29 cellular contexts compared by ENCODE assay signal in the genomic region with DNA sequence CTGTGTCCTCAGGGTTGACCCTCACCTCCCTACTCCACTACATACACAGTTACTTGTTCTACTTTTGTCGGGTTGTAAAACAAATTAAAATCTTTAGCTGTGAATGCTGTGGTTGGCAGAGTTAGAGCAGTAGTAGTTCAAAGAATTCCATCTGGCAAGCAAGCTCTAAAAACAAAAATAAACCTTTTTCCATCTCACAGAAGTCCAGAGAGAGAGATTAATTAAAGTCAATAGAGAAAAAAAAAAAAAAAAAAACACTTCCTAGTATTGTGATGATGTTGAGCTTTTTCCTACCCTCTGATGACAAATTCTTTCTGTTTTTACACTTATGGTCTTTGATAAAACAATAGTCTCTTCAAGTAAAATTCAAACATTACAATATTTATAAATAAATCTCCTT.
DNase-seq lines count a peak whose midpoint lies in the region; ATAC-seq, FAIRE-seq and TF ChIP-seq lines count a peak whose summit lies in the region.
"Had no signal": no experiment of that assay in that cellular context is flagged by ENCODE, and none has a peak within 500 bp of the region (broad histone marks: within the 10 kb centered on the region; RNA-seq: fewer than 3 reads in every experiment).

No MANE protein-coding gene starts in this region.

- H3K4me2 ChIP-seq in astrocyte (ENCODE audit: low read length) = no peak overlapping the region
- H3K4me2 ChIP-seq: BLaER1 had no signal

- ATAC-seq in right cardiac atrium = peak; percentile 19 to 79

- no peaks in the 10 kb centered on the region for H3K36me3 Mint-ChIP-seq in astrocyte (ENCODE audit: low read depth, unreplicated experiment)
- H3K36me3 Mint-ChIP-seq in endothelial cell (ENCODE audit: low read depth, unreplicated experiment) = peaks cover 16% of the 10 kb centered on the region
- H3K36me3 Mint-ChIP-seq: CD14-positive monocyte; CD4-positive, alpha-beta memory T cell; CD4-positive, CD25-positive, alpha-beta regulatory T cell; CD8-positive, alpha-beta memory T cell had no signal

- no peaks in the 10 kb centered on the region for H4K20me1 ChIP-seq in astrocyte (ENCODE audit: insufficient read depth, low read length)
- H4K20me1 ChIP-seq: BLaER1 had no signal

- H3K4me1 ChIP-seq in right cardiac atrium (ENCODE audit: control insufficient read depth, insufficient read depth, low read length) (no peaks in the 10 kb centered on the region), left ventricle myocardium inferior (peaks cover 8% of the 10 kb centered on the region), astrocyte (ENCODE audit: insufficient read depth, low read length) (no peaks in the 10 kb centered on the region)
- H3K4me1 ChIP-seq: BE2C, BLaER1 had no signal

- H3K27ac Mint-ChIP-seq in astrocyte (ENCODE audit: unreplicated experiment) (no peak overlapping the region), endothelial cell (ENCODE audit: unreplicated experiment) (peak overlapping the region; percentile 62)
- H3K27ac Mint-ChIP-seq: CD14-positive monocyte; CD4-positive, alpha-beta memory T cell; CD4-positive, CD25-positive, alpha-beta regulatory T cell; CD8-positive, alpha-beta memory T cell had no signal

- H3K4me1 Mint-ChIP-seq in astrocyte (ENCODE audit: low read depth, unreplicated experiment) = peaks cover 7% of the 10 kb centered on the region
- H3K4me1 Mint-ChIP-seq in endothelial cell (ENCODE audit: unreplicated experiment) = peaks cover 10% of the 10 kb centered on the region
- H3K4me1 Mint-ChIP-seq: CD14-positive monocyte; CD4-positive, alpha-beta memory T cell; CD4-positive, CD25-positive, alpha-beta regulatory T cell; CD8-positive, alpha-beta memory T cell had no signal

- 13% methylated on average over 1 of the region's 1 CpG for WGBS in right cardiac atrium

- H3K27me3 ChIP-seq in right cardiac atrium (ENCODE audit: control insufficient read depth, insufficient read depth) = no peaks in the 10 kb centered on the region
- no peaks in the 10 kb centered on the region for H3K27me3 ChIP-seq in left ventricle myocardium inferior (ENCODE audit: low read depth)
- no peaks in the 10 kb centered on the region for H3K27me3 ChIP-seq in astrocyte (ENCODE audit: insufficient read depth, low read length)
- H3K27me3 ChIP-seq: BE2C, BLaER1 had no signal

- H3K27me3 Mint-ChIP-seq in astrocyte (ENCODE audit: low read depth, unreplicated experiment) (no peaks in the 10 kb centered on the region), endothelial cell (ENCODE audit: unreplicated experiment) (no peaks in the 10 kb centered on the region)
- H3K27me3 Mint-ChIP-seq: CD4-positive, alpha-beta memory T cell; CD4-positive, CD25-positive, alpha-beta regulatory T cell; CD8-positive, alpha-beta memory T cell had no signal

- H2AFZ ChIP-seq in astrocyte (ENCODE audit: low read depth, low read length) = no peak overlapping the region

- no peak overlapping the region for H3K9ac ChIP-seq in astrocyte (ENCODE audit: low read length)
- H3K9ac ChIP-seq: BLaER1 had no signal

- H3K9me3 ChIP-seq in right cardiac atrium (ENCODE audit: control insufficient read depth, low read length) (no peaks in the 10 kb centered on the region), left ventricle myocardium inferior (replicated peaks) (peaks cover 7% of the 10 kb centered on the region), astrocyte (ENCODE audit: insufficient read depth, low read depth, low read length) (no peaks in the 10 kb centered on the region)
- H3K9me3 ChIP-seq: BE2C had no signal

- no peak for TF ChIP-seq CTCF in left ventricle myocardium inferior (IDR thresholded peaks at IDR 0.05; ENCODE audit: borderline replicate concordance)
- no peak for TF ChIP-seq CTCF in astrocyte (IDR thresholded peaks at IDR 0.05; ENCODE audit: insufficient read depth, low read depth, low read length)
- TF ChIP-seq CTCF in endothelial cell (IDR thresholded peaks at IDR 0.05; ENCODE audit: unreplicated experiment) = no peak

- intact Hi-C loops in right cardiac atrium (cut with DNase I) = no loop called here
- intact Hi-C loops in left ventricle myocardium inferior (cut with micrococcal nuclease) = no loop called here

- H3K4me3 Mint-ChIP-seq in astrocyte (ENCODE audit: unreplicated experiment) (no peak overlapping the region), endothelial cell (ENCODE audit: unreplicated experiment) (no peak overlapping the region)
- H3K4me3 Mint-ChIP-seq: CD14-positive monocyte; CD4-positive, alpha-beta memory T cell; CD4-positive, CD25-positive, alpha-beta regulatory T cell; CD8-positive, alpha-beta memory T cell had no signal

- DNase-seq in right cardiac atrium = no peak
- no peak for DNase-seq in left ventricle myocardium inferior
- DNase-seq in astrocyte (ENCODE audit: low read depth) = peak; percentile 37
- DNase-seq in endothelial cell (ENCODE audit: low spot score) = no peak
- DNase-seq in left kidney (ENCODE audit: low read depth, low spot score) = peak; percentile 9
- DNase-seq in SHP77 treated with DMSO at 0.1 percent for 48 hours (lab: John Stamatoyannopoulos, UW) = no peak
- no peak for DNase-seq in iPS-NIHi11 (ENCODE audit: low spot score)
- DNase-seq in stimulated activated naive CD4-positive, alpha-beta T cell treated with Interleukin-2 at 50 U/mL for 16 hours (lab: John Stamatoyannopoulos, UW) = no peak
- DNase-seq: 8988T; ACHN; BE2C; C1 segment of cervical spinal cord; CD4-positive, alpha-beta memory T cell; CD4-positive, CD25-positive, alpha-beta regulatory T cell; CD8-positive, alpha-beta memory T cell; COR-L47; DMS 273 treated with DMSO at 0.1 percent for 48 hours; DMS153; DMS53; DMS79; DND-41; EL; GF-D8 had no signal

- H3K9me3 Mint-ChIP-seq in astrocyte (ENCODE audit: unreplicated experiment) (peaks cover 13% of the 10 kb centered on the region), endothelial cell (ENCODE audit: unreplicated experiment) (peaks cover 9% of the 10 kb centered on the region)

- H3K4me3 ChIP-seq in right cardiac atrium (ENCODE audit: low read length) = no peak overlapping the region
- no peak overlapping the region for H3K4me3 ChIP-seq in left ventricle myocardium inferior
- H3K4me3 ChIP-seq in astrocyte (ENCODE audit: insufficient read depth, low read depth, low read length) = no peak overlapping the region
- H3K4me3 ChIP-seq: BLaER1 had no signal

- H3K79me2 ChIP-seq in astrocyte (ENCODE audit: insufficient read depth, low read length) = no peaks in the 10 kb centered on the region

- H3K36me3 ChIP-seq in left ventricle myocardium inferior = no peaks in the 10 kb centered on the region
- no peaks in the 10 kb centered on the region for H3K36me3 ChIP-seq in astrocyte (ENCODE audit: insufficient read depth, low read length)
- H3K36me3 ChIP-seq: BE2C, BLaER1 had no signal

- H3K27ac ChIP-seq in right cardiac atrium (ENCODE audit: low read length) = no peak overlapping the region
- H3K27ac ChIP-seq in left ventricle myocardium inferior (replicated peaks) = no peak overlapping the region
- H3K27ac ChIP-seq in astrocyte (ENCODE audit: low read depth, low read length) = no peak overlapping the region
- H3K27ac ChIP-seq: BLaER1 had no signal

- FAIRE-seq in astrocyte (lab: Jason Lieb, UNC) = no peak
- FAIRE-seq: A204.1, G401.6, GM12891, GM19239 had no signal

Comparison
In these comparisons a context has a peak if more than half of its experiments do, and no peak if none do; other contexts are left out.
1. DNase-seq: peak in astrocyte (single experiment) and left kidney (single experiment); none in right cardiac atrium (0 of 3), left ventricle myocardium inferior (single experiment), endothelial cell (single experiment), SHP77 treated with DMSO at 0.1 percent for 48 hours (single experiment), iPS-NIHi11 (single experiment) and stimulated activated naive CD4-positive, alpha-beta T cell treated with Interleukin-2 at 50 U/mL for 16 hours (single experiment).